Comparison of ENCODE assay signal across 1 cellular context in the genomic region with DNA sequence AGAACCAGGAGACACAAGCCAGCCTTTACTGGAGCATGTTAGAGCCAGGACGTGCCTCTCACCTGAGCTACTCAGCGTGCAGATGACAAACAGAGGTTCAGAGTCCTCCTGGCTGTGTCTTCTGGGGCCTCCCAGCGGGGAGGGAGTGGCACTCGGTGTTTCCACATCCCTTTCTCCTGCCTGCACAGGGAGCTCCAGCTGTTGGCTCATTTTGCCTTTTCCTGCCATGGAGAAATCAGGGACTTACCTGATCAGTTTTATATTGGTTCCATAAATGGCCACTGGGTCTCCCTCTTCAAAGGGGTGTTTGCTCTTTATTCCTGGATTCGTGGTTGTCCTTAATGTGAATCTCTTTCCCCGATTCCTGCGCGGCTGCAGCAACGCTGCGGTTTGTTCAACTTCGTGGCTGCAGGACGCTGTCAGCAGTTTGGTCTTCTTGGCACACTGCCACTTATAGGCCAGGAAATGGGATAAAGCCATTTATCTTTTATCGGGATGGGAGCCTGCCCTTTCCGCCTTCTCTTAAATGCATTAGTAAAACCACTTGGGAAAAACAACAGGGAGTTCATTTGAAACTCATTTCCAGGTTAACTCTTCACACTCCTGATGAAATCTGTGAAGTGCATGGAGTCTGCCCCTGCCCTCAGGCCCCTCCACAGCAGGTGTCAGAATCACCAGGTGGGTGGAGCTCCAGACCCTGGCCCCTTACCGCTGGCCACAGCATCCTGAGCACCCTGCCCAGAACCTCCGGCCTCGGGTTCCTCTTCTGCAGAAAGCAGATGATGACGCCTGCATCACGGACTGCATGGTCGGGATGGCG.
TF ChIP-seq lines count a peak whose summit lies in the region.

No MANE protein-coding gene starts in this region.

TF ChIP-seq in HepG2, 621 proteins besides CTCF, POLR2A, EP300 and RAD21 (continued from another document):
- TF ChIP-seq ATF6 (CRISPR knock-in tag; conservative IDR thresholded peaks at IDR 0.05): no peak
- TF ChIP-seq ZNF792 (CRISPR knock-in tag; IDR thresholded peaks at IDR 0.05): no peak
- peak; percentile 56; the same call in 1 of the 2 replicates for TF ChIP-seq ZNF619 (CRISPR knock-in tag; IDR thresholded peaks at IDR 0.05)
- no peak for TF ChIP-seq MBNL3 (CRISPR knock-in tag; conservative IDR thresholded peaks at IDR 0.05)
- TF ChIP-seq, protein P1, sequence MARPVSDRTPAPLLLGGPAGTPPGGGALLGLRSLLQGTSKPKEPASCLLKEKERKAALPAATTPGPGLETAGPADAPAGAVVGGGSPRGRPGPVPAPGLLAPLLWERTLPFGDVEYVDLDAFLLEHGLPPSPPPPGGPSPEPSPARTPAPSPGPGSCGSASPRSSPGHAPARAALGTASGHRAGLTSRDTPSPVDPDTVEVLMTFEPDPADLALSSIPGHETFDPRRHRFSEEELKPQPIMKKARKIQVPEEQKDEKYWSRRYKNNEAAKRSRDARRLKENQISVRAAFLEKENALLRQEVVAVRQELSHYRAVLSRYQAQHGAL (CRISPR knock-in tag; IDR thresholded peaks at IDR 0.05; ENCODE audit: not compliant biosample characterization): no peak
- TF ChIP-seq HHEX (CRISPR knock-in tag; IDR thresholded peaks at IDR 0.05): no peak
- no peak for TF ChIP-seq ZNF589 (CRISPR knock-in tag; conservative IDR thresholded peaks at IDR 0.05)
- no peak for TF ChIP-seq MED13 (CRISPR knock-in tag; IDR thresholded peaks at IDR 0.05)
- TF ChIP-seq KMT2B (CRISPR knock-in tag; IDR thresholded peaks at IDR 0.05): 0 out of 2 replicates have a peak, but pooled peaks have one; percentile 44
- TF ChIP-seq IKZF1 (IDR thresholded peaks at IDR 0.05): no peak
- no peak for TF ChIP-seq TOE1 (CRISPR knock-in tag; IDR thresholded peaks at IDR 0.05)
- TF ChIP-seq ZNF776 (CRISPR knock-in tag; IDR thresholded peaks at IDR 0.05): no peak
